16 cellular contexts compared by ENCODE assay signal in the genomic region with DNA sequence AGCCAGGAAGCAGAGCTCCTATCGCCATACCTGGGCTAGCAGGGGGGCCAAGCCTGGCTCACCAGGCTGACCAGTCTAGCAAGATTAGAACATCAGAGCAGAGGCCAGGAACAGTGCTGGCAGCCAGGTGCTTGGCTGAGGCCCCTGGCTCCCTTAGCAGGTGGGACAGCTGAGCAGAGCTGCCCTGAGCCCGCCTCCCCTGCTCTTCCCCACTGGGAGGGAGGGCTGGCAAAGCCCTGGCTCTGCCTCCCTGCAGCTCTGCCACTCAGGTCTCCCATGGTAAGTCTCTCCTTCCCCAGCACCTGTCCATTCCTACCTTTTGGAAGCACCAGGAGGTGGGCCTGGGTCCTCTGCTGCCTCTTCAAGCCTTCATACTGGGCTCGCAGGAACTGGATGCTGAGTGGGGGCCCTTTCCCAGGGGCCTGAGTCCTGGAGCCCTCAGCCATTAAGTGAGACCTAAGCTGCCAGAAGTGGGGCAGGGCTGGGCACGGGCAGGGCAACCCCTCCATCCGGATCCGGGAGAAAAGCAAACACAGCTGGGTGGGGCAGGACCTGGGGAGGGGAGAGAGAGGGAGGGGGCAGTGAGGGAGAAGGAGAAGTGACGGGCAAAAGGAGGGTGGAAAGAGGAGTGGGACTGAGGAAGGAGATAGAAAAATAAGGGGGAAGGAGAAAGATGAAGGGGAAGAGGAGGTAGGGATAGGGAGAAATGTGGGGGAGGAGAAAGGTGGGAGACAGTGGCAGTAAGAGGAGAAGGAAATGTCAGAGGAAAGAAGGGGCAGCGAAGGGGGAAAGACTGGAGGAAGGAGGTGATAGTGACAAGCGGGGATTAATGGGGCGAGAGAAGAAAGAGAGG. TPM values are rescaled to one million over a fixed set of nuclear protein-coding genes. Genes with fewer than 3 reads are reported as not detected.
DNase-seq lines count a peak whose midpoint lies in the region; ATAC-seq and TF ChIP-seq lines count a peak whose summit lies in the region.
"Had no signal": no experiment of that assay in that cellular context is flagged by ENCODE, and none has a peak within 500 bp of the region (broad histone marks: within the 10 kb centered on the region; RNA-seq: fewer than 3 reads in every experiment).

No MANE protein-coding gene starts in this region.

- H3K4me1 ChIP-seq in HEK293 (ENCODE audit: control insufficient read depth, insufficient read depth, low read length): no peaks in the 10 kb centered on the region
- no peaks in the 10 kb centered on the region for H3K4me1 ChIP-seq in colonic mucosa
- H3K4me1 ChIP-seq in mucosa of stomach (ENCODE audit: control insufficient read depth, insufficient read depth, low read length): peaks cover 34% of the 10 kb centered on the region
- H3K4me1 ChIP-seq in gastroesophageal sphincter: no peaks in the 10 kb centered on the region

- TF ChIP-seq CTCF in C4-2B (conservative IDR thresholded peaks at IDR 0.05) (no peak), HEK293 (tag by site-specific recombination; IDR thresholded peaks at IDR 0.05) (no peak), colonic mucosa (IDR thresholded peaks at IDR 0.05) (no peak), gastroesophageal sphincter (IDR thresholded peaks at IDR 0.05) (no peak)

- H3K27me3 ChIP-seq in colonic mucosa (no peaks in the 10 kb centered on the region), mucosa of stomach (ENCODE audit: control insufficient read depth, insufficient read depth, low read length) (no peaks in the 10 kb centered on the region), gastroesophageal sphincter (peaks cover 12% of the 10 kb centered on the region)

- H3K36me3 ChIP-seq in HEK293 (ENCODE audit: control insufficient read depth in 2 of 2, insufficient read depth in 1 of 2, low read length in 2 of 2) (no peaks in the 10 kb centered on the region), colonic mucosa (no peaks in the 10 kb centered on the region), mucosa of stomach (ENCODE audit: control insufficient read depth, insufficient read depth, low read length) (no peaks in the 10 kb centered on the region), gastroesophageal sphincter (no peaks in the 10 kb centered on the region)

- intact Hi-C loops in colonic mucosa (cut with DNase I): no loop called here

- CTCF ChIA-PET in HEK293 (lab: Yijun Ruan, JAX): interaction anchor here (0.6 to 1.9 kb wide), 3 partner anchors 9 to 822 kb away, joined by 3 to 10 read pairs (median 5); no protein-coding TSS in a partner anchor

- no peaks in the 10 kb centered on the region for H3K9me3 ChIP-seq in HEK293 (ENCODE audit: control insufficient read depth, insufficient read depth, low read depth, low read length)
- no peaks in the 10 kb centered on the region for H3K9me3 ChIP-seq in colonic mucosa
- no peaks in the 10 kb centered on the region for H3K9me3 ChIP-seq in mucosa of stomach (ENCODE audit: control insufficient read depth, low read length)
- H3K9me3 ChIP-seq in gastroesophageal sphincter: no peaks in the 10 kb centered on the region

- H3K9ac ChIP-seq in colonic mucosa (ENCODE audit: low read depth in 2 of 2, low read length in 2 of 2): peak overlapping the region; percentile 68 to 80
- peak overlapping the region; percentile 91 for H3K9ac ChIP-seq in mucosa of stomach (ENCODE audit: low read length)

- TF ChIP-seq POLR2A in gastroesophageal sphincter (IDR thresholded peaks at IDR 0.05): no peak

- DNase-seq in colonic mucosa: peak; percentile 91
- no peak for DNase-seq in NCI-H2171 treated with DMSO at 0.1 percent for 48 hours (lab: John Stamatoyannopoulos, UW)
- no peak for DNase-seq in activated naive CD4-positive, alpha-beta T cell treated with anti-CD3 and anti-CD28 coated beads, Interleukin-2, amount 50 U/mL, for 16 hours
- no peak for DNase-seq in DMS114 treated with DMSO at 0.1 percent for 48 hours (lab: John Stamatoyannopoulos, UW; ENCODE audit: unreplicated experiment)
- DNase-seq: activated naive CD8-positive, alpha-beta T cell treated with anti-CD3 and anti-CD28 coated beads, Interleukin-2, amount 50 U/mL, for 24 hours; EL; stimulated activated CD4-positive, alpha-beta T cell treated with anti-CD3 and anti-CD28 coated beads, Interleukin-2, amount 100 ng/mL, for 24 hours; T-cell had no signal

- WGBS in gastroesophageal sphincter (ENCODE audit: low coverage in 1 of 2), 2 donors: 47 to 61% methylated on average over 3 to 6 of the region's 10 CpGs

- POLR2A ChIA-PET in HEK293 (lab: Yijun Ruan, JAX): no interaction called here

- H3K4me3 ChIP-seq in HEK293 (ENCODE audit: low read depth, low read length) (no peak overlapping the region), colonic mucosa (peak overlapping the region; percentile 40), mucosa of stomach (ENCODE audit: low read length) (peak overlapping the region; percentile 58), gastroesophageal sphincter (no peak overlapping the region)

- no peak for ATAC-seq in gastroesophageal sphincter
- ATAC-seq: activated naive CD8-positive, alpha-beta T cell treated with anti-CD3 and anti-CD28 coated beads, Interleukin-2, amount 50 U/mL, for 24 hours; Panc1; T-cell had no signal

- H3K27ac ChIP-seq in C4-2B (peak overlapping the region; percentile 94), HEK293 (ENCODE audit: extremely low read depth, low read depth, low read length) (no peak overlapping the region), colonic mucosa (peak overlapping the region; percentile 86), gastroesophageal sphincter (no peak overlapping the region)

- no peak for TF ChIP-seq EP300 in gastroesophageal sphincter (IDR thresholded peaks at IDR 0.05)

TF ChIP-seq in HEK293, 187 proteins besides CTCF, POLR2A, EP300 and RAD21:
- TF ChIP-seq, protein P1, sequence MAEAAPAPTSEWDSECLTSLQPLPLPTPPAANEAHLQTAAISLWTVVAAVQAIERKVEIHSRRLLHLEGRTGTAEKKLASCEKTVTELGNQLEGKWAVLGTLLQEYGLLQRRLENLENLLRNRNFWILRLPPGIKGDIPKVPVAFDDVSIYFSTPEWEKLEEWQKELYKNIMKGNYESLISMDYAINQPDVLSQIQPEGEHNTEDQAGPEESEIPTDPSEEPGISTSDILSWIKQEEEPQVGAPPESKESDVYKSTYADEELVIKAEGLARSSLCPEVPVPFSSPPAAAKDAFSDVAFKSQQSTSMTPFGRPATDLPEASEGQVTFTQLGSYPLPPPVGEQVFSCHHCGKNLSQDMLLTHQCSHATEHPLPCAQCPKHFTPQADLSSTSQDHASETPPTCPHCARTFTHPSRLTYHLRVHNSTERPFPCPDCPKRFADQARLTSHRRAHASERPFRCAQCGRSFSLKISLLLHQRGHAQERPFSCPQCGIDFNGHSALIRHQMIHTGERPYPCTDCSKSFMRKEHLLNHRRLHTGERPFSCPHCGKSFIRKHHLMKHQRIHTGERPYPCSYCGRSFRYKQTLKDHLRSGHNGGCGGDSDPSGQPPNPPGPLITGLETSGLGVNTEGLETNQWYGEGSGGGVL (tag by site-specific recombination; IDR thresholded peaks at IDR 0.05): peak; percentile 31; the same call in 1 of the 2 replicates
- no peak for TF ChIP-seq ZFP69B (tag by site-specific recombination; IDR thresholded peaks at IDR 0.05)
- TF ChIP-seq, protein P2, sequence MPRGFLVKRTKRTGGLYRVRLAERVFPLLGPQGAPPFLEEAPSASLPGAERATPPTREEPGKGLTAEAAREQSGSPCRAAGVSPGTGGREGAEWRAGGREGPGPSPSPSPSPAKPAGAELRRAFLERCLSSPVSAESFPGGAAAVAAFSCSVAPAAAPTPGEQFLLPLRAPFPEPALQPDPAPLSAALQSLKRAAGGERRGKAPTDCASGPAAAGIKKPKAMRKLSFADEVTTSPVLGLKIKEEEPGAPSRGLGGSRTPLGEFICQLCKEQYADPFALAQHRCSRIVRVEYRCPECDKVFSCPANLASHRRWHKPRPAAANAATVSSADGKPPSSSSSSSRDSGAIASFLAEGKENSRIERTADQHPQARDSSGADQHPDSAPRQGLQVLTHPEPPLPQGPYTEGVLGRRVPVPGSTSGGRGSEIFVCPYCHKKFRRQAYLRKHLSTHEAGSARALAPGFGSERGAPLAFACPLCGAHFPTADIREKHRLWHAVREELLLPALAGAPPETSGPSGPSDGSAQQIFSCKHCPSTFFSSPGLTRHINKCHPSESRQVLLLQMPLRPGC (tag by site-specific recombination; IDR thresholded peaks at IDR 0.05): no peak
- peak; percentile 46; the same call in 1 of the 2 replicates for TF ChIP-seq EGR2 (tag by site-specific recombination; IDR thresholded peaks at IDR 0.05; ENCODE audit: low read depth)
- 0 out of 2 replicates have a peak, but pooled peaks have one; percentile 14 for TF ChIP-seq KLF1 (tag by site-specific recombination; IDR thresholded peaks at IDR 0.05)
- no peak for TF ChIP-seq ZBTB7A (tag by site-specific recombination; IDR thresholded peaks at IDR 0.05; ENCODE audit: low read depth)

RNA-seq across cellular contexts. Expression of a gene that starts 0.7 kb away (rescaled TPM):
- total RNA-seq in colonic mucosa (10 to 100 TPM; 72.6 to 80.1 TPM), gastroesophageal sphincter (under 1 TPM in 1 of 4 donors, not detected in 3; 0.17 TPM)
- total RNA-seq: B cell, mesenteric fat pad, posterior vena cava had no signal

RNA-seq across cellular contexts. Expression of a gene that starts 49.0 kb away (rescaled TPM):
- total RNA-seq in colonic mucosa (100 to 1,000 TPM; 498 to 600 TPM), gastroesophageal sphincter (100 to 1,000 TPM; 134 to 276 (median 142) TPM)

Comparison
In these comparisons a context has a peak if more than half of its experiments do, and no peak if none do; other contexts are left out.
1. H3K27ac ChIP-seq: peak in C4-2B (single experiment) and colonic mucosa (single experiment); none in HEK293 (single experiment) and gastroesophageal sphincter (0 of 4).
2. H3K4me3 ChIP-seq: peak in colonic mucosa (single experiment) and mucosa of stomach (single experiment); none in HEK293 (single experiment) and gastroesophageal sphincter (0 of 2).
3. RNA of a gene that starts 0.7 kb away (total RNA-seq): 72.6 to 80.1 TPM in colonic mucosa; 0.17 TPM in gastroesophageal sphincter; every median in the first group is over 10 times any median in the second.